8 cellular contexts compared by ENCODE assay signal in genomic region chr10:102642553-102643345, GRCh38. TPM values are rescaled to one million over a fixed set of nuclear protein-coding genes. Genes with fewer than 3 reads are reported as not detected.
DNase-seq lines count a peak whose midpoint lies in the region; TF ChIP-seq lines count a peak whose summit lies in the region.

No MANE protein-coding gene starts in this region.

- H3K36me3 ChIP-seq in Caco-2 (ENCODE audit: control insufficient read depth, insufficient read depth, low read length) (no peaks in the 10 kb centered on the region), PC-9 (ENCODE audit: low read depth) (no peaks in the 10 kb centered on the region)

- H3K36me3 Mint-ChIP-seq in Caco-2 (ENCODE audit: insufficient read depth, unreplicated experiment) (peaks cover 23% of the 10 kb centered on the region), HFFc6 (ENCODE audit: low read depth) (peaks cover 18% of the 10 kb centered on the region)

- peak overlapping the region; percentile 38 for H3K27ac ChIP-seq in PC-9

- no peaks in the 10 kb centered on the region for H3K9me2 ChIP-seq in PC-9 (ENCODE audit: insufficient read depth)

- CTCF ChIA-PET in Caco-2 (lab: Charles Lee): interaction anchor here (0.6 to 1.7 kb wide), 5 partner anchors 13 to 140 kb away, joined by 3 to 11 read pairs (median 5); partner anchors contain the start of gene ACTR1A
- CTCF ChIA-PET in PC-9 (lab: Charles Lee): no interaction called here

- TF ChIP-seq CTCF in Caco-2 (IDR thresholded peaks at IDR 0.05; ENCODE audit: insufficient read depth in 1 of 2, low read depth in 1 of 2, low read length in 1 of 2, severe bottlenecking in 1 of 2, unreplicated experiment in 1 of 2): no peak
- TF ChIP-seq CTCF in HFFc6 (IDR thresholded peaks at IDR 0.05): no peak
- TF ChIP-seq CTCF in PC-9 (conservative IDR thresholded peaks at IDR 0.05): no peak

- H2AFZ ChIP-seq in PC-9: peak overlapping the region; percentile 86

- peaks cover 35% of the 10 kb centered on the region for H3K79me2 ChIP-seq in PC-9 (ENCODE audit: low read depth)

- peaks cover 11% of the 10 kb centered on the region for H3K4me1 ChIP-seq in Caco-2
- H3K4me1 ChIP-seq in PC-9 (replicated peaks; ENCODE audit: insufficient read depth): peaks cover 10% of the 10 kb centered on the region; the same call in 1 of the 2 replicates

- BruUV-seq in Caco-2 (replicated peaks; lab: Mats Ljungman, UMichigan) (TSS peak; percentile 33), PC-9 (replicated peaks; lab: Mats Ljungman, UMichigan) (TSS peak; percentile 54)

- no peaks in the 10 kb centered on the region for H3K9me3 ChIP-seq in Caco-2
- H3K9me3 ChIP-seq in PC-9 (ENCODE audit: insufficient read depth, low read depth): no peaks in the 10 kb centered on the region

- DNase-seq in Caco-2: peak in 1 of 2 experiments; percentile 55
- DNase-seq in HFFc6: peak; percentile 65
- DNase-seq in PC-9: peak in 1 of 2 experiments; percentile 33
- peak; percentile 58 for DNase-seq in activated naive CD4-positive, alpha-beta T cell treated with anti-CD3 and anti-CD28 coated beads, Interleukin-2, amount 50 U/mL, for 16 hours
- peak; percentile 70 for DNase-seq in globus pallidus (ENCODE audit: low spot score)
- DNase-seq in nucleus accumbens (lab: John Stamatoyannopoulos, UW): peak in 36 of 56 donors; percentile 31 to 83 (median 67)
- no peak for DNase-seq in NCI-H2107 (lab: John Stamatoyannopoulos, UW)
- no peak for DNase-seq in KG1 (lab: John Stamatoyannopoulos, UW)

- peak overlapping the region; percentile 68 for H3K4me2 ChIP-seq in PC-9

- H3K27me3 ChIP-seq in Caco-2 (replicated peaks; ENCODE audit: control insufficient read depth, insufficient read depth, low read length) (no peaks in the 10 kb centered on the region), PC-9 (ENCODE audit: insufficient read depth, low read depth) (no peaks in the 10 kb centered on the region)

- H3K4me3 Mint-ChIP-seq in Caco-2 (ENCODE audit: unreplicated experiment) (peak overlapping the region; percentile 92), HFFc6 (peak overlapping the region; percentile 95)

- H3K9me3 Mint-ChIP-seq in Caco-2 (ENCODE audit: unreplicated experiment) (no peaks in the 10 kb centered on the region), HFFc6 (no peaks in the 10 kb centered on the region)

- H3K4me3 ChIP-seq in Caco-2 (ENCODE audit: low read depth, low read length): peak overlapping the region; percentile 74
- H3K4me3 ChIP-seq in PC-9: peak overlapping the region; percentile 70

- H3K27ac Mint-ChIP-seq in Caco-2 (ENCODE audit: unreplicated experiment) (peak overlapping the region; percentile 78), HFFc6 (peak overlapping the region; percentile 96)

- intact Hi-C loops in Caco-2 (cut with micrococcal nuclease; ENCODE audit: unreplicated experiment) (loop anchor here (1.0 kb wide), 4 partner anchors 13 to 139 kb away; partner anchors contain the start of gene SUFU), PC-9 (cut with micrococcal nuclease; ENCODE audit: unreplicated experiment) (loop anchor here (2.0 to 10.0 kb wide), 3 partner anchors 14 to 248 kb away; partner anchors contain the start of gene NFKB2)

- peaks cover 26% of the 10 kb centered on the region for H3F3A ChIP-seq in PC-9 (ENCODE audit: insufficient read depth, low read depth)

- POLR2A ChIA-PET in Caco-2 (lab: Charles Lee): interaction anchor here (1.8 kb wide), 1 partner anchor 13 kb away, joined by 12 read pairs; no protein-coding TSS in a partner anchor
- POLR2A ChIA-PET in PC-9 (lab: Charles Lee; ENCODE audit: unreplicated experiment): interaction anchor here (0.8 to 1.0 kb wide), 2 partner anchors 15 to 18 kb away, joined by 4 to 6 read pairs; no protein-coding TSS in a partner anchor

- H4K20me1 ChIP-seq in PC-9 (ENCODE audit: insufficient read depth): peaks cover 2% of the 10 kb centered on the region; the same call in 1 of the 2 replicates

- H3K27me3 Mint-ChIP-seq in Caco-2 (ENCODE audit: insufficient read depth, unreplicated experiment): no peaks in the 10 kb centered on the region
- peaks cover 3% of the 10 kb centered on the region for H3K27me3 Mint-ChIP-seq in HFFc6 (ENCODE audit: insufficient read depth)

- peaks cover 18% of the 10 kb centered on the region for H3K4me1 Mint-ChIP-seq in Caco-2 (ENCODE audit: low read depth, unreplicated experiment)
- peaks cover 33% of the 10 kb centered on the region for H3K4me1 Mint-ChIP-seq in HFFc6 (ENCODE audit: low read depth)

RNA-seq across cellular contexts. Expression of gene TRIM8, which starts 1.5 kb away (rescaled TPM):
- 40.9 and 44.4 TPM in 2 replicates for total RNA-seq in Caco-2 (2022)
- 100 to 1,000 TPM; 123 to 148 (median 135) TPM for total RNA-seq in HFFc6 (2021; fragmentation: NEBNext Ultra II Directional; extraction: Animal tissue kit (Norgen Biotek cat#: 25700))
- 59.8 and 73.0 TPM in 2 replicates for total RNA-seq in PC-9 (2021)

Comparison
In these comparisons a context has a peak if more than half of its experiments do, and no peak if none do; other contexts are left out.
1. DNase-seq: peak in HFFc6 (single experiment), activated naive CD4-positive, alpha-beta T cell treated with anti-CD3 and anti-CD28 coated beads, Interleukin-2, amount 50 U/mL, for 16 hours (single experiment), globus pallidus (single experiment) and nucleus accumbens (36 of 56); none in NCI-H2107 (single experiment) and KG1 (single experiment).